20 cellular contexts compared by ENCODE assay signal in the genomic region with DNA sequence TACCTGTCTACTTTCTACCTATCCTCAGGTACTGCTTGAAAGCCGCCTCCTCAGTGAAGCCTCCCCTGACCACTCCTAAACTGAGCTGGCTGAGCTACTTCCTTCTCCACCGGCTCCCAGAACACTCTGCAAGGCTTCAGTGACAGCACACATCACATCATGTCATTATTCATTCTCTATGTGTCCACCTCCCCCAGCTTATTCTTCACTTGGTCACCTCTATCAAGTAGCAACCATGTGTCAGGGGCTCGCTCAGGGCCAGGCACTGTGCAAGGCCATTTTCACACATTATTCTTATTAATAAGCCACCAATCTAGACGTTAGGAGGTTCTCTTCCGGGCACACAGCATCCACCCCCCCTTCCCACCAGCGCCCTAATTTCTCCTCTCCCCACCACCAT. TPM values are rescaled to one million over a fixed set of nuclear protein-coding genes. Genes with fewer than 3 reads are reported as not detected.
"Had no signal": no experiment of that assay in that cellular context is flagged by ENCODE, and none has a peak within 500 bp of the region (broad histone marks: within the 10 kb centered on the region; RNA-seq: fewer than 3 reads in every experiment).

No MANE protein-coding gene starts in this region.

- H3K36me3 ChIP-seq: ascending aorta, right atrium auricular region, suprapubic skin had no signal

- H3K4me3 ChIP-seq: ascending aorta, hepatocyte, right atrium auricular region, skin epidermis, suprapubic skin had no signal

- H3K27ac ChIP-seq: ascending aorta, right atrium auricular region, skin epidermis, suprapubic skin had no signal

- FAIRE-seq: keratinocyte had no signal

- DNase-seq: activated CD4-positive, alpha-beta T cell treated with anti-CD3 and anti-CD28 coated beads, Interleukin-2, amount 10 ng/mL, durations not matched to agents 24 days and 14 days; activated CD4-positive, CD25-positive, alpha-beta regulatory T cell; activated naive CD4-positive, alpha-beta T cell; activated naive CD8-positive, alpha-beta T cell treated with anti-CD3 and anti-CD28 coated beads, Interleukin-2, amount 50 U/mL, for 24 hours; activated T-cell treated with anti-CD3 and anti-CD28 coated beads for 4 hours; effector memory CD8-positive, alpha-beta T cell; erythroblast; nucleus accumbens; stimulated activated CD4-positive, alpha-beta T cell treated with anti-CD3 and anti-CD28 coated beads, Interleukin-4, amount 100 ng/mL, for 4 hours; stimulated activated CD8-positive, alpha-beta memory T cell treated with anti-CD3 and anti-CD28 coated beads, Interleukin-4, amount 100 ng/mL, for 48 hours; stimulated activated naive CD8-positive, alpha-beta T cell treated with anti-CD3 and anti-CD28 coated beads, Interleukin-15, Interleukin-2, amounts not matched to agents 100 U/mL and 50 U/mL, for 24 hours; SW 1271 had no signal

- H3K9me3 ChIP-seq: ascending aorta, suprapubic skin had no signal

- ATAC-seq: activated naive CD8-positive, alpha-beta T cell treated with anti-CD3 and anti-CD28 coated beads, Interleukin-2, amount 50 U/mL, for 24 hours; effector memory CD8-positive, alpha-beta T cell; natural killer cell treated with Interleukin-12 subunit alpha and Interleukin-12 subunit beta and Interleukin-15 and Interleukin-18, amount 100 ng/mL, for 72 hours; stimulated activated naive CD8-positive, alpha-beta T cell treated with anti-CD3 and anti-CD28 coated beads, Interleukin-15, Interleukin-2, amounts not matched to agents 100 U/mL and 50 U/mL, for 24 hours had no signal

RNA-seq across cellular contexts. Expression of gene ELFN2, which starts 3.7 kb away (rescaled TPM):
- total RNA-seq: ascending aorta, mesenteric fat pad, right atrium auricular region had no signal
